ENCODE assay signal across 8 cellular contexts in genomic region chr10:75234017-75234682, GRCh38. TPM values are rescaled to one million over a fixed set of nuclear protein-coding genes. Genes with fewer than 3 reads are reported as not detected.
A peak's percentile ranks its signal among the peaks of the same experiment; 100 is the strongest.
DNase-seq lines count a peak whose midpoint lies in the region; ATAC-seq and TF ChIP-seq lines count a peak whose summit lies in the region.

No MANE protein-coding gene starts in this region.

- DNase-seq in NCI-H2227 treated with DMSO at 0.1 percent for 48 hours (lab: John Stamatoyannopoulos, UW) = peak; percentile 65
- peak; percentile 100 for DNase-seq in activated CD4-positive, alpha-beta T cell treated with anti-CD3 and anti-CD28 coated beads for 36 hours
- DNase-seq in chondrocyte (ENCODE audit: low spot score) = peak; percentile 96
- peak; percentile 96 for DNase-seq in kidney tubule cell (ENCODE audit: low spot score)
- DNase-seq in stimulated activated CD4-positive, alpha-beta T cell treated with anti-CD3 and anti-CD28 coated beads, Interleukin-1b, Interleukin-23, amount 100 ng/mL, for 1 hour (ENCODE audit: low read depth in 2 of 2) = peak; percentile 98

- peak overlapping the region; percentile 79 for H3K4me3 Mint-ChIP-seq in activated CD4-positive, alpha-beta T cell treated with anti-CD3 and anti-CD28 coated beads for 36 hours
- peak overlapping the region; percentile 68 for H3K4me3 Mint-ChIP-seq in chondrocyte (ENCODE audit: unreplicated experiment)

- no peak for TF ChIP-seq CTCF in 22Rv1 (IDR thresholded peaks at IDR 0.05)
- TF ChIP-seq CTCF in chondrocyte (IDR thresholded peaks at IDR 0.05) = no peak

- intact Hi-C loops in activated CD4-positive, alpha-beta T cell treated with anti-CD3 and anti-CD28 coated beads for 36 hours (cut with DNase I, micrococcal nuclease) = loop anchor here (1.0 to 10.0 kb wide), 13 partner anchors 24 to 1447 kb away; partner anchors contain the start of genes ADK (in 2 of the 2), KAT6B (in 2 of the 2), SAMD8 (in 2 of the 2) and VDAC2 (in 2 of the 2)

- H3K4me1 Mint-ChIP-seq in activated CD4-positive, alpha-beta T cell treated with anti-CD3 and anti-CD28 coated beads for 36 hours = peaks cover 37% of the 10 kb centered on the region
- H3K4me1 Mint-ChIP-seq in chondrocyte (ENCODE audit: low read depth) = peaks cover 24% of the 10 kb centered on the region

- ATAC-seq in GM18858 (IDR thresholded peaks at IDR 0.05; ENCODE audit: unreplicated experiment) (peak; percentile 21), HG03095 (IDR thresholded peaks at IDR 0.05; ENCODE audit: unreplicated experiment) (peak; percentile 51)
- ATAC-seq in activated CD4-positive, alpha-beta T cell treated with anti-CD3 and anti-CD28 coated beads for 36 hours = peak; percentile 79

- CTCF ChIA-PET in activated CD4-positive, alpha-beta T cell treated with anti-CD3 and anti-CD28 coated beads for 36 hours (lab: Charles Lee) = interaction anchor here (0.6 to 10.5 kb wide), 11 partner anchors 15 to 990 kb away, joined by 3 to 129 read pairs (median 3); partner anchors contain the start of gene VDAC2

- no peaks in the 10 kb centered on the region for H3K9me3 Mint-ChIP-seq in activated CD4-positive, alpha-beta T cell treated with anti-CD3 and anti-CD28 coated beads for 36 hours (ENCODE audit: low read depth)
- H3K9me3 Mint-ChIP-seq in chondrocyte (ENCODE audit: low read depth) = no peaks in the 10 kb centered on the region

- POLR2A ChIA-PET in activated CD4-positive, alpha-beta T cell treated with anti-CD3 and anti-CD28 coated beads for 36 hours (lab: Charles Lee) = interaction anchor here (0.6 to 3.9 kb wide), 8 partner anchors 10 to 1240 kb away, joined by 3 to 28 read pairs (median 5); partner anchors contain the start of genes KAT6B and VDAC2

- peaks cover 35% of the 10 kb centered on the region for H3K36me3 Mint-ChIP-seq in activated CD4-positive, alpha-beta T cell treated with anti-CD3 and anti-CD28 coated beads for 36 hours (ENCODE audit: low read depth)
- peaks cover 15% of the 10 kb centered on the region for H3K36me3 Mint-ChIP-seq in chondrocyte (ENCODE audit: low read depth)

- peak overlapping the region; percentile 89 for H3K27ac Mint-ChIP-seq in activated CD4-positive, alpha-beta T cell treated with anti-CD3 and anti-CD28 coated beads for 36 hours
- H3K27ac Mint-ChIP-seq in chondrocyte (ENCODE audit: unreplicated experiment) = peak overlapping the region; percentile 80

- peak overlapping the region; percentile 99 for H3K27ac ChIP-seq in 22Rv1

- no peaks in the 10 kb centered on the region for H3K27me3 Mint-ChIP-seq in activated CD4-positive, alpha-beta T cell treated with anti-CD3 and anti-CD28 coated beads for 36 hours
- H3K27me3 Mint-ChIP-seq in chondrocyte (ENCODE audit: low read depth) = no peaks in the 10 kb centered on the region

RNA-seq across cellular contexts. Expression of gene COMTD1, which starts 1.6 kb away (rescaled TPM):
- 10 to 100 TPM; 28.1 to 41.0 TPM for total RNA-seq in activated CD4-positive, alpha-beta T cell treated with anti-CD3 and anti-CD28 coated beads for 36 hours
- 12.8 to 15.7 TPM (median 13.2 TPM) in 3 replicates for total RNA-seq in chondrocyte

RNA-seq across cellular contexts. Expression of gene VDAC2, which starts 23.6 kb away (rescaled TPM):
- 100 to 1,000 TPM; 122 to 233 TPM for total RNA-seq in activated CD4-positive, alpha-beta T cell treated with anti-CD3 and anti-CD28 coated beads for 36 hours
- 142 to 161 TPM (median 155 TPM) in 3 replicates for total RNA-seq in chondrocyte

Comparison
In these comparisons a context has a peak if more than half of its experiments do, and no peak if none do; other contexts are left out.
1. Peak in every context shown above with its lines: DNase-seq, ATAC-seq and H3K27ac ChIP-seq.
2. ATAC-seq: peak in every context shown above with its lines; median percentile 79 in activated CD4-positive, alpha-beta T cell treated with anti-CD3 and anti-CD28 coated beads for 36 hours; 51 in HG03095; 21 in GM18858.